In the genomic region with DNA sequence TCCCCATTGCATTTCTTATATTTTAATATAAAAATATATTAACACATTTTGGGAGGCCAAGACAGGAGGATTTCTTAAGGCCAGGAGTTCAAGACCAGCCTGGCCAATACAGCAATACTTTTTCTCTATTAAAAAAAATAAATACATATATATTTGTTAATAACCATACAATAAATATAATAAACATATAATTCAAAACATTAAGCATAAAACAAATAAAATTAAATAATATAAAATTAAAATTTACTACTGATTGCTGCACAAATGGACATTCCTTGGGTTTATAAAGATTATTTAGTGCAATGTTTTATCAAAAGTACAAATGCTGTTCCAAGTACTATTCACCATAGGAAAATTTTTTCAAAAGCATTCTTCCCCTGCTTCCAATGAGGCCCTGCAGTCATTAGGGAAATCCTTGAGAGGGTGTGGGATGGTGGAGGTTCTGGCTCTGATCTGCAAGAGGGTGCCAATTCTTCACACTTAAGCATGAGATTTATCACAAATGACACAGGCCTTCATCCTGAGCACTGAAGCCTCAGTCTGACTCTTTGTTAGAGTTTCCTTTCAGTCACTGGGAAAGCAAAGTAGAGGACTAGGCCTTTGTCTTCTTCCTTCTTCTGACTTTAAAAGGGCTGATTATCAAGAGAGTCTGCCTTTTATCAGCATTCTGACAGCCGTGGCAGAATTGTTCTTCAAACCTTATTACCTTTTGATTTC, we compare ENCODE assay signal across 15 cellular contexts.
A peak's percentile ranks its signal among the peaks of the same experiment; 100 is the strongest.
DNase-seq lines count a peak whose midpoint lies in the region; ATAC-seq and TF ChIP-seq lines count a peak whose summit lies in the region.
"Had no signal": no experiment of that assay in that cellular context is flagged by ENCODE, and none has a peak within 500 bp of the region (broad histone marks: within the 10 kb centered on the region; RNA-seq: fewer than 3 reads in every experiment).

No MANE protein-coding gene starts in this region.

- no peak overlapping the region for H3K4me3 ChIP-seq in HUES64 (ENCODE audit: low read length)
- H3K4me3 ChIP-seq in SK-N-MC: no peak overlapping the region
- H3K4me3 ChIP-seq in osteoblast (ENCODE audit: insufficient read depth, low read length): no peak overlapping the region
- H3K4me3 ChIP-seq: HAP-1, K562 had no signal

- H3K27me3 ChIP-seq in HUES64 (ENCODE audit: insufficient read depth, low read length) (no peaks in the 10 kb centered on the region), osteoblast (ENCODE audit: insufficient read depth, low read length) (no peaks in the 10 kb centered on the region)

- DNase-seq in SK-N-MC (ENCODE audit: low read depth, low spot score) (no peak), glutamatergic neuron (no peak), osteoblast (ENCODE audit: insufficient read length, low spot score, missing footprints) (no peak), SHP77 (lab: John Stamatoyannopoulos, UW) (no peak), HuH-7 (ENCODE audit: low spot score) (no peak)
- DNase-seq in stimulated activated naive B cell treated with anti-CD40 and anti-IgM and Interleukin-4, amounts not matched to agents 10 μg/mL and 1 μg/mL and 100 μg/mL, for 72 hours: no peak
- DNase-seq: CD8-positive, alpha-beta memory T cell; NCI-H446; NCI-H748 treated with DMSO at 0.1 percent for 48 hours; Right ventricle myocardium superior had no signal

- H3K36me3 ChIP-seq in HUES64 (ENCODE audit: insufficient read depth, low read length) (no peaks in the 10 kb centered on the region), SK-N-MC (ENCODE audit: insufficient read depth, low read length) (no peaks in the 10 kb centered on the region), osteoblast (ENCODE audit: insufficient read depth, low read length) (no peaks in the 10 kb centered on the region)
- H3K36me3 ChIP-seq: HAP-1 had no signal

- H3K9ac ChIP-seq in HUES64 (ENCODE audit: low read depth, low read length) (0 out of 2 replicates have a peak overlapping the region, but pooled peaks have one; percentile 10), SK-N-MC (ENCODE audit: insufficient read length) (no peak overlapping the region)

- 67% methylated on average over 1 of the region's 1 CpG for WGBS in HUES64

- H3K27me3 Mint-ChIP-seq in glutamatergic neuron (ENCODE audit: unreplicated experiment): no peaks in the 10 kb centered on the region
- peaks cover 5 to 6% of the 10 kb centered on the region in 2 donors for H3K27me3 Mint-ChIP-seq in stimulated activated naive B cell treated with anti-CD40 and anti-IgM and Interleukin-4, amounts not matched to agents 10 μg/mL and 1 μg/mL and 100 μg/mL, for 72 hours

- H3K79me2 ChIP-seq in osteoblast (ENCODE audit: insufficient read depth, low read length): no peaks in the 10 kb centered on the region

- H3K4me1 Mint-ChIP-seq in glutamatergic neuron (ENCODE audit: low read depth, unreplicated experiment): peaks cover 19% of the 10 kb centered on the region
- no peaks in the 10 kb centered on the region for H3K4me1 Mint-ChIP-seq in stimulated activated naive B cell treated with anti-CD40 and anti-IgM and Interleukin-4, amounts not matched to agents 10 μg/mL and 1 μg/mL and 100 μg/mL, for 72 hours
- H3K4me1 Mint-ChIP-seq: CD8-positive, alpha-beta memory T cell had no signal

- peak overlapping the region; percentile 26 for H3K4me3 Mint-ChIP-seq in glutamatergic neuron (ENCODE audit: unreplicated experiment)
- no peak overlapping the region for H3K4me3 Mint-ChIP-seq in stimulated activated naive B cell treated with anti-CD40 and anti-IgM and Interleukin-4, amounts not matched to agents 10 μg/mL and 1 μg/mL and 100 μg/mL, for 72 hours
- H3K4me3 Mint-ChIP-seq: CD8-positive, alpha-beta memory T cell had no signal

- H3K27ac ChIP-seq in HUES64 (ENCODE audit: low read depth, low read length): peak overlapping the region; percentile 44; the same call in 1 of the 2 replicates
- peak overlapping the region; percentile 77 for H3K27ac ChIP-seq in SK-N-MC
- no peak overlapping the region for H3K27ac ChIP-seq in osteoblast (ENCODE audit: low read depth, low read length)

- H3K27ac Mint-ChIP-seq in glutamatergic neuron (ENCODE audit: unreplicated experiment): peak overlapping the region; percentile 95
- no peak overlapping the region for H3K27ac Mint-ChIP-seq in stimulated activated naive B cell treated with anti-CD40 and anti-IgM and Interleukin-4, amounts not matched to agents 10 μg/mL and 1 μg/mL and 100 μg/mL, for 72 hours
- H3K27ac Mint-ChIP-seq: CD8-positive, alpha-beta memory T cell had no signal

- TF ChIP-seq CTCF in glutamatergic neuron (IDR thresholded peaks at IDR 0.05; ENCODE audit: partially characterized antibody, unreplicated experiment) (no peak), osteoblast (IDR thresholded peaks at IDR 0.05; ENCODE audit: extremely low read depth, low read depth, low read length) (no peak)

- H3K9me3 ChIP-seq in HUES64 (ENCODE audit: insufficient read depth, low read depth, low read length) (no peaks in the 10 kb centered on the region), SK-N-MC (ENCODE audit: low read depth, low read length) (no peaks in the 10 kb centered on the region), osteoblast (ENCODE audit: low read depth, low read length) (no peaks in the 10 kb centered on the region)
- H3K9me3 ChIP-seq: HAP-1 had no signal

- H2AFZ ChIP-seq in osteoblast (ENCODE audit: low read length): peak overlapping the region; percentile 52

- H3K4me1 ChIP-seq in HUES64 (ENCODE audit: insufficient read depth, low read length) (0 out of 2 replicates have a peak, but pooled peaks cover 9% of the 10 kb centered on the region), osteoblast (ENCODE audit: insufficient read depth, low read length) (no peaks in the 10 kb centered on the region)
- H3K4me1 ChIP-seq: HAP-1 had no signal

- peaks cover 4% of the 10 kb centered on the region for H3K9me3 Mint-ChIP-seq in glutamatergic neuron (ENCODE audit: unreplicated experiment)
- no peaks in the 10 kb centered on the region for H3K9me3 Mint-ChIP-seq in stimulated activated naive B cell treated with anti-CD40 and anti-IgM and Interleukin-4, amounts not matched to agents 10 μg/mL and 1 μg/mL and 100 μg/mL, for 72 hours
- H3K9me3 Mint-ChIP-seq: CD8-positive, alpha-beta memory T cell had no signal

- ATAC-seq in stimulated activated naive B cell treated with anti-CD40 and anti-IgM and Interleukin-4, amounts not matched to agents 10 μg/mL and 1 μg/mL and 100 μg/mL, for 72 hours (replicated peaks): no peak
- ATAC-seq in HG03442 (IDR thresholded peaks at IDR 0.05; ENCODE audit: unreplicated experiment): no peak
- ATAC-seq: K562, Panc1 had no signal

- no peak overlapping the region for H3K4me2 ChIP-seq in osteoblast (ENCODE audit: insufficient read depth, low read length)

- no peaks in the 10 kb centered on the region for H3K36me3 Mint-ChIP-seq in glutamatergic neuron (ENCODE audit: unreplicated experiment)
- no peaks in the 10 kb centered on the region for H3K36me3 Mint-ChIP-seq in stimulated activated naive B cell treated with anti-CD40 and anti-IgM and Interleukin-4, amounts not matched to agents 10 μg/mL and 1 μg/mL and 100 μg/mL, for 72 hours
- H3K36me3 Mint-ChIP-seq: CD8-positive, alpha-beta memory T cell had no signal

- no peaks in the 10 kb centered on the region for H4K20me1 ChIP-seq in osteoblast (ENCODE audit: insufficient read depth, low read length)
